In genomic region chr13:23890225-23890607, GRCh38 we compare ENCODE assay signal across 1 cellular context.
A peak's percentile ranks its signal among the peaks of the same experiment; 100 is the strongest.
TF ChIP-seq lines count a peak whose summit lies in the region.

No MANE protein-coding gene starts in this region.

TF ChIP-seq in K562, 482 proteins besides CTCF, POLR2A, EP300 and RAD21:
- peak; percentile 73 for TF ChIP-seq CTBP1 (IDR thresholded peaks at IDR 0.05; ENCODE audit: borderline replicate concordance)
- 0 out of 4 replicates have a peak, but pooled peaks of 1 of the 2 experiments have one; percentile 18 for TF ChIP-seq RCOR1 (IDR thresholded peaks at IDR 0.05; ENCODE audit: borderline replicate concordance in 1 of 2, low read depth in 2 of 2, low read length in 2 of 2)
